In the genomic region with DNA sequence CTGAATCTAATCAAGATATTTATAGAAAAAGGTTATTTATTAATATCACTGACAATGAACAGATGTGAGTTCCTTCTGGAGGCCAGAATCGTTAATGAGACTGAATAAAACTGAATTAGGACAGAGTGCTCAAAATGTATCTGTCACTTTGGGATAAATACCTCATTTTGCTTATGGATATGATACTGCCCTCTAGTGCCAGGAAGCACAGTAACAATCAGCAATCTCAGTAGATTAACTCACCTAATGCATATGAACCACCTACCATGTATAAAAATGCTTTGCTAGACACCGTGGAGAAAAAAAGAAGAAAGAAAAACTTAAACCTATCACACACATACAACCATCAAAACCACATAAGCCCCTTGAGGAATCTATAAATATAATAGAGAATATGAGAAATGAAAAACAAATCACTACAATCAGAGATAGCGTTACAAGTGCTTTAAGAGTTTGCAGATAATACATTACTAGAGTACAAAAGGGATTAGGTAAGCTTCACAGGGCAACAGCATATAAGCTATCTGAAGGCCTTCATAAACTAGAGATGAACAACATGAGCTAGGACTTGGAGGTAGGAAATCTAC, we compare ENCODE assay signal across 1 cellular context.
TF ChIP-seq lines count a peak whose summit lies in the region.

No MANE protein-coding gene starts in this region.

TF ChIP-seq in HepG2, 621 proteins besides CTCF, POLR2A, EP300 and RAD21 (continued from another document):
- no peak for TF ChIP-seq ZFY (CRISPR knock-in tag; IDR thresholded peaks at IDR 0.05)
- no peak for TF ChIP-seq ZNF570 (CRISPR knock-in tag; IDR thresholded peaks at IDR 0.05; ENCODE audit: borderline replicate concordance)
- TF ChIP-seq NCOA2 (CRISPR knock-in tag; IDR thresholded peaks at IDR 0.05): no peak
- TF ChIP-seq HNRNPLL (IDR thresholded peaks at IDR 0.05; ENCODE audit: low read depth, low read length, poor library complexity, severe bottlenecking): no peak
- TF ChIP-seq, protein P1, sequence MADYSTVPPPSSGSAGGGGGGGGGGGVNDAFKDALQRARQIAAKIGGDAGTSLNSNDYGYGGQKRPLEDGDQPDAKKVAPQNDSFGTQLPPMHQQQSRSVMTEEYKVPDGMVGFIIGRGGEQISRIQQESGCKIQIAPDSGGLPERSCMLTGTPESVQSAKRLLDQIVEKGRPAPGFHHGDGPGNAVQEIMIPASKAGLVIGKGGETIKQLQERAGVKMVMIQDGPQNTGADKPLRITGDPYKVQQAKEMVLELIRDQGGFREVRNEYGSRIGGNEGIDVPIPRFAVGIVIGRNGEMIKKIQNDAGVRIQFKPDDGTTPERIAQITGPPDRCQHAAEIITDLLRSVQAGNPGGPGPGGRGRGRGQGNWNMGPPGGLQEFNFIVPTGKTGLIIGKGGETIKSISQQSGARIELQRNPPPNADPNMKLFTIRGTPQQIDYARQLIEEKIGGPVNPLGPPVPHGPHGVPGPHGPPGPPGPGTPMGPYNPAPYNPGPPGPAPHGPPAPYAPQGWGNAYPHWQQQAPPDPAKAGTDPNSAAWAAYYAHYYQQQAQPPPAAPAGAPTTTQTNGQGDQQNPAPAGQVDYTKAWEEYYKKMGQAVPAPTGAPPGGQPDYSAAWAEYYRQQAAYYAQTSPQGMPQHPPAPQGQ (CRISPR knock-in tag; IDR thresholded peaks at IDR 0.05; ENCODE audit: borderline replicate concordance): no peak
- TF ChIP-seq HDAC1 (CRISPR knock-in tag; IDR thresholded peaks at IDR 0.05): no peak
- TF ChIP-seq, protein P2, sequence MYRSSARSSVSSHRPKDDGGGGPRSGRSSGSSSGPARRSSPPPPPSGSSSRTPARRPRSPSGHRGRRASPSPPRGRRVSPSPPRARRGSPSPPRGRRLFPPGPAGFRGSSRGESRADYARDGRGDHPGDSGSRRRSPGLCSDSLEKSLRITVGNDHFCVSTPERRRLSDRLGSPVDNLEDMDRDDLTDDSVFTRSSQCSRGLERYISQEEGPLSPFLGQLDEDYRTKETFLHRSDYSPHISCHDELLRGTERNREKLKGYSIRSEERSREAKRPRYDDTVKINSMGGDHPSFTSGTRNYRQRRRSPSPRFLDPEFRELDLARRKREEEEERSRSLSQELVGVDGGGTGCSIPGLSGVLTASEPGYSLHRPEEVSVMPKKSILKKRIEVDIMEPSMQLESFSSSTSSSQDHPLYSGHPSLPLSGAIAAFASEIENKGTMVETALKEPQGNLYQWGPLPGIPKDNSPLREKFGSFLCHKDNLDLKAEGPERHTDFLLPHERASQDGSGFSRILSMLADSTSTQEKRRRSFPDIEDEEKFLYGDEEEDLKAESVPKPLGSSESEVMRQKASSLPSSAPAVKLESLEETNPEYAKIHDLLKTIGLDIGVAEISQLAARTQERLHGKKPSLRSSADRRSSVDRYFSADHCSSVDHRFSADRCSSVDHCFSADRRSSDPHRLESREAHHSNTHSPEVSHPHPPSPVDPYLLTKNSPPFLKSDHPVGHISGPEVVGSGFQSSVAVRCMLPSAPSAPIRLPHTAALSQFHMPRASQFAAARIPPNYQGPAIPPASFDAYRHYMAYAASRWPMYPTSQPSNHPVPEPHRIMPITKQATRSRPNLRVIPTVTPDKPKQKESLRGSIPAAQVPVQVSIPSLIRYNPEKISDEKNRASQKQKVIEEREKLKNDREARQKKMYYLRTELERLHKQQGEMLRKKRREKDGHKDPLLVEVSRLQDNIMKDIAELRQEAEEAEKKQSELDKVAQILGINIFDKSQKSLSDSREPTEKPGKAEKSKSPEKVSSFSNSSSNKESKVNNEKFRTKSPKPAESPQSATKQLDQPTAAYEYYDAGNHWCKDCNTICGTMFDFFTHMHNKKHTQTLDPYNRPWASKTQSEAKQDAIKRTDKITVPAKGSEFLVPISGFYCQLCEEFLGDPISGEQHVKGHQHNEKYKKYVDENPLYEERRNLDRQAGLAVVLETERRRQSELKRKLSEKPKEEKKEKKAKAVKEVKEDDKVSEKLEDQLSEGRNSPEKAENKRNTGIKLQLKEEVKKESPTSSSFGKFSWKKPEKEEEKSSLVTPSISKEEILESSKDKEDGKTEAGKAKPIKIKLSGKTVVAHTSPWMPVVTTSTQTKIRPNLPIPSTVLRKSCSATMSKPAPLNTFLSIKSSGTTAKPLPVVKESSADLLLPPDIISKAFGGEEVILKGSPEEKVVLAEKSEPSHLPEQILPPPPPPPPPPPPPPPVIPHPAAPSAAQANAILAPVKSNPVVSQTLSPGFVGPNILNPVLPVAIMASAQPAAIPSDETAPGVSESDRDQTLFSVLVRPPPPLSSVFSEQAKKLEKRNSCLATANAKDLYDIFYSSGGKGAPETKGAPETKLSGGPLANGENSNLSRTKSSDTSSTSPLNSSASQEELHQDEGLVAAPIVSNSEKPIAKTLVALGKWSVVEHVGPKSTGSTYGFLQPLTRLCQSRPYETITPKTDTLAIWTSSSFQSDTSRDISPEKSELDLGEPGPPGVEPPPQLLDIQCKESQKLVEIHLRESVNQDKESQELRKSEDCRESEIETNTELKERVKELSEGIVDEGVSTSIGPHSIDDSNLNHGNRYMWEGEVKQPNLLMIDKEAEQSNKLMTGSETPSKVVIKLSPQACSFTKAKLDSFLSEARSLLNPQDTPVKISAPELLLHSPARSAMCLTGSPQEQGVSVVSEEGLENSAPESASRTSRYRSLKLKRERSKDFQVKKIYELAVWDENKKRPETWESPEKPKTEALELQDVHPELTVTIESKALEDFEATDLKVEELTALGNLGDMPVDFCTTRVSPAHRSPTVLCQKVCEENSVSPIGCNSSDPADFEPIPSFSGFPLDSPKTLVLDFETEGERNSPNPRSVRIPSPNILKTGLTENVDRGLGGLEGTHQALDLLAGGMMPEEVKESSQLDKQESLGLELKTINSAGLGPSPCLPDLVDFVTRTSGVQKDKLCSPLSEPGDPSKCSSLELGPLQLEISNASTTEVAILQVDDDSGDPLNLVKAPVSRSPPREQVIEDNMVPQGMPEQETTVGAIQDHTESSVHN (CRISPR knock-in tag; IDR thresholded peaks at IDR 0.05): no peak
- TF ChIP-seq, protein P3, sequence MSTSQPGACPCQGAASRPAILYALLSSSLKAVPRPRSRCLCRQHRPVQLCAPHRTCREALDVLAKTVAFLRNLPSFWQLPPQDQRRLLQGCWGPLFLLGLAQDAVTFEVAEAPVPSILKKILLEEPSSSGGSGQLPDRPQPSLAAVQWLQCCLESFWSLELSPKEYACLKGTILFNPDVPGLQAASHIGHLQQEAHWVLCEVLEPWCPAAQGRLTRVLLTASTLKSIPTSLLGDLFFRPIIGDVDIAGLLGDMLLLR (CRISPR knock-in tag; IDR thresholded peaks at IDR 0.05): no peak
- 0 out of 2 replicates have a peak, but pooled peaks have one; percentile 5 for TF ChIP-seq HOXA5 (CRISPR knock-in tag; IDR thresholded peaks at IDR 0.05)
- TF ChIP-seq, protein P4, sequence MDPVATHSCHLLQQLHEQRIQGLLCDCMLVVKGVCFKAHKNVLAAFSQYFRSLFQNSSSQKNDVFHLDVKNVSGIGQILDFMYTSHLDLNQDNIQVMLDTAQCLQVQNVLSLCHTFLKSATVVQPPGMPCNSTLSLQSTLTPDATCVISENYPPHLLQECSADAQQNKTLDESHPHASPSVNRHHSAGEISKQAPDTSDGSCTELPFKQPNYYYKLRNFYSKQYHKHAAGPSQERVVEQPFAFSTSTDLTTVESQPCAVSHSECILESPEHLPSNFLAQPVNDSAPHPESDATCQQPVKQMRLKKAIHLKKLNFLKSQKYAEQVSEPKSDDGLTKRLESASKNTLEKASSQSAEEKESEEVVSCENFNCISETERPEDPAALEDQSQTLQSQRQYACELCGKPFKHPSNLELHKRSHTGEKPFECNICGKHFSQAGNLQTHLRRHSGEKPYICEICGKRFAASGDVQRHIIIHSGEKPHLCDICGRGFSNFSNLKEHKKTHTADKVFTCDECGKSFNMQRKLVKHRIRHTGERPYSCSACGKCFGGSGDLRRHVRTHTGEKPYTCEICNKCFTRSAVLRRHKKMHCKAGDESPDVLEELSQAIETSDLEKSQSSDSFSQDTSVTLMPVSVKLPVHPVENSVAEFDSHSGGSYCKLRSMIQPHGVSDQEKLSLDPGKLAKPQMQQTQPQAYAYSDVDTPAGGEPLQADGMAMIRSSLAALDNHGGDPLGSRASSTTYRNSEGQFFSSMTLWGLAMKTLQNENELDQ (CRISPR knock-in tag; IDR thresholded peaks at IDR 0.05; ENCODE audit: borderline replicate concordance): no peak
- no peak for TF ChIP-seq ZFAT (CRISPR knock-in tag; conservative IDR thresholded peaks at IDR 0.05)
- peak; percentile 48 for TF ChIP-seq STAG1 (CRISPR knock-in tag; IDR thresholded peaks at IDR 0.05)
